ENCODE assay signal across 21 cellular contexts in genomic region chr11:1743587-1744136, GRCh38. TPM values are rescaled to one million over a fixed set of nuclear protein-coding genes. Genes with fewer than 3 reads are reported as not detected.
DNase-seq lines count a peak whose midpoint lies in the region; ATAC-seq lines count a peak whose summit lies in the region.
"Had no signal": no experiment of that assay in that cellular context is flagged by ENCODE, and none has a peak within 500 bp of the region (broad histone marks: within the 10 kb centered on the region; RNA-seq: fewer than 3 reads in every experiment).

No MANE protein-coding gene starts in this region.

- peaks cover 4% of the 10 kb centered on the region for H3K36me3 Mint-ChIP-seq in activated naive CD8-positive, alpha-beta T cell treated with anti-CD3 and anti-CD28 coated beads, Interleukin-2, amount 10 ng/mL, durations not matched to agents 7 days and 5 days
- peaks cover 1% of the 10 kb centered on the region for H3K36me3 Mint-ChIP-seq in activated naive CD8-positive, alpha-beta T cell treated with anti-CD3 and anti-CD28 coated beads, Interleukin-2, amount 50 U/mL, for 24 hours (ENCODE audit: low read depth)
- H3K36me3 Mint-ChIP-seq: CD8-positive, alpha-beta memory T cell had no signal

- peaks cover 16% of the 10 kb centered on the region for H3K27me3 Mint-ChIP-seq in activated naive CD8-positive, alpha-beta T cell treated with anti-CD3 and anti-CD28 coated beads, Interleukin-2, amount 10 ng/mL, durations not matched to agents 7 days and 5 days
- peaks cover 8% of the 10 kb centered on the region for H3K27me3 Mint-ChIP-seq in activated naive CD8-positive, alpha-beta T cell treated with anti-CD3 and anti-CD28 coated beads, Interleukin-2, amount 50 U/mL, for 24 hours

- H3K4me3 Mint-ChIP-seq in activated naive CD8-positive, alpha-beta T cell treated with anti-CD3 and anti-CD28 coated beads, Interleukin-2, amount 10 ng/mL, durations not matched to agents 7 days and 5 days = no peak overlapping the region
- H3K4me3 Mint-ChIP-seq in activated naive CD8-positive, alpha-beta T cell treated with anti-CD3 and anti-CD28 coated beads, Interleukin-2, amount 50 U/mL, for 24 hours = no peak overlapping the region
- H3K4me3 Mint-ChIP-seq: CD8-positive, alpha-beta memory T cell had no signal

- H3K27ac Mint-ChIP-seq in activated naive CD8-positive, alpha-beta T cell treated with anti-CD3 and anti-CD28 coated beads, Interleukin-2, amount 10 ng/mL, durations not matched to agents 7 days and 5 days = no peak overlapping the region
- H3K27ac Mint-ChIP-seq in activated naive CD8-positive, alpha-beta T cell treated with anti-CD3 and anti-CD28 coated beads, Interleukin-2, amount 50 U/mL, for 24 hours = no peak overlapping the region
- H3K27ac Mint-ChIP-seq: CD8-positive, alpha-beta memory T cell had no signal

- DNase-seq in activated naive CD8-positive, alpha-beta T cell treated with anti-CD3 and anti-CD28 coated beads, Interleukin-2, amount 10 ng/mL, durations not matched to agents 7 days and 5 days = peak; percentile 23
- DNase-seq in activated naive CD8-positive, alpha-beta T cell treated with anti-CD3 and anti-CD28 coated beads, Interleukin-2, amount 50 U/mL, for 24 hours = no peak
- peak; percentile 44 for DNase-seq in left lobe of liver (ENCODE audit: low spot score)
- peak; percentile 42 for DNase-seq in ureter (ENCODE audit: low spot score)
- no peak for DNase-seq in putamen (ENCODE audit: low spot score)
- DNase-seq in NCI-H146 treated with DMSO at 0.1 percent for 48 hours (lab: John Stamatoyannopoulos, UW; ENCODE audit: unreplicated experiment) = no peak
- DNase-seq: CD8-positive, alpha-beta memory T cell; GM23248; HCEC 1CT; NCI-H1092 treated with DMSO at 0.1 percent for 48 hours; NCI-H1694; NCI-H2081 treated with DMSO at 0.1 percent for 48 hours; NCI-H510A treated with DMSO at 0.1 percent for 48 hours; NCI-H82; OCI-M1; SIG-M5 had no signal

- ATAC-seq in activated naive CD8-positive, alpha-beta T cell treated with anti-CD3 and anti-CD28 coated beads, Interleukin-2, amount 10 ng/mL, durations not matched to agents 7 days and 5 days (ENCODE audit: low read depth) = no peak
- no peak for ATAC-seq in activated naive CD8-positive, alpha-beta T cell treated with anti-CD3 and anti-CD28 coated beads, Interleukin-2, amount 50 U/mL, for 24 hours
- ATAC-seq in left lobe of liver = no peak

- H3K27ac ChIP-seq in angular gyrus (ENCODE audit: low read depth, low read length) = peak overlapping the region; percentile 1
- H3K27ac ChIP-seq: A549; BLaER1 treated with 17β-estradiol and CSF1 and Interleukin-3, amounts not matched to agents 10 nM and 100 nM; GM23248 had no signal

- H3K9me3 Mint-ChIP-seq in activated naive CD8-positive, alpha-beta T cell treated with anti-CD3 and anti-CD28 coated beads, Interleukin-2, amount 10 ng/mL, durations not matched to agents 7 days and 5 days = peaks cover 7% of the 10 kb centered on the region
- peaks cover 4% of the 10 kb centered on the region for H3K9me3 Mint-ChIP-seq in activated naive CD8-positive, alpha-beta T cell treated with anti-CD3 and anti-CD28 coated beads, Interleukin-2, amount 50 U/mL, for 24 hours
- H3K9me3 Mint-ChIP-seq: CD8-positive, alpha-beta memory T cell had no signal

- POLR2A ChIA-PET in activated naive CD8-positive, alpha-beta T cell treated with anti-CD3 and anti-CD28 coated beads, Interleukin-2, amount 10 ng/mL, durations not matched to agents 7 days and 5 days (lab: Charles Lee) = no interaction called here

- peaks cover 1% of the 10 kb centered on the region for H3K4me1 Mint-ChIP-seq in activated naive CD8-positive, alpha-beta T cell treated with anti-CD3 and anti-CD28 coated beads, Interleukin-2, amount 10 ng/mL, durations not matched to agents 7 days and 5 days
- peaks cover 2% of the 10 kb centered on the region for H3K4me1 Mint-ChIP-seq in activated naive CD8-positive, alpha-beta T cell treated with anti-CD3 and anti-CD28 coated beads, Interleukin-2, amount 50 U/mL, for 24 hours

RNA-seq across cellular contexts. Expression of gene IFITM10, which starts 6.7 kb away (rescaled TPM):
- total RNA-seq in activated naive CD8-positive, alpha-beta T cell treated with anti-CD3 and anti-CD28 coated beads, Interleukin-2, amount 10 ng/mL, durations not matched to agents 7 days and 5 days = 1 to 10 TPM in 1 of 2 experiments, under 1 TPM in 1; 0.82 to 1.3 TPM
- total RNA-seq in left lobe of liver = 15.7 TPM
- total RNA-seq in ureter = 49.2 TPM

RNA-seq across cellular contexts. Expression of gene CTSD, which starts 20.1 kb away (rescaled TPM):
- total RNA-seq in activated naive CD8-positive, alpha-beta T cell treated with anti-CD3 and anti-CD28 coated beads, Interleukin-2, amount 10 ng/mL, durations not matched to agents 7 days and 5 days = 100 to 1,000 TPM; 192 to 208 TPM
- total RNA-seq in left lobe of liver (564 TPM), ureter (1,385 TPM)

RNA-seq across cellular contexts. Expression of gene KRTAP5-6, which starts 46.7 kb away (rescaled TPM):
- total RNA-seq in activated naive CD8-positive, alpha-beta T cell treated with anti-CD3 and anti-CD28 coated beads, Interleukin-2, amount 10 ng/mL, durations not matched to agents 7 days and 5 days = not detected
- 1.4 TPM for total RNA-seq in left lobe of liver
- not detected for total RNA-seq in ureter
- total RNA-seq: CD8-positive, alpha-beta memory T cell; GM23248; K562; RPMI7951 had no signal

Comparison
In these comparisons a context has a peak if more than half of its experiments do, and no peak if none do; other contexts are left out.
1. DNase-seq: peak in activated naive CD8-positive, alpha-beta T cell treated with anti-CD3 and anti-CD28 coated beads, Interleukin-2, amount 10 ng/mL, durations not matched to agents 7 days and 5 days (single experiment), left lobe of liver (single experiment) and ureter (single experiment); none in activated naive CD8-positive, alpha-beta T cell treated with anti-CD3 and anti-CD28 coated beads, Interleukin-2, amount 50 U/mL, for 24 hours (single experiment), putamen (single experiment) and NCI-H146 treated with DMSO at 0.1 percent for 48 hours (single experiment).